Comparison of ENCODE assay signal across 8 cellular contexts in the genomic region with DNA sequence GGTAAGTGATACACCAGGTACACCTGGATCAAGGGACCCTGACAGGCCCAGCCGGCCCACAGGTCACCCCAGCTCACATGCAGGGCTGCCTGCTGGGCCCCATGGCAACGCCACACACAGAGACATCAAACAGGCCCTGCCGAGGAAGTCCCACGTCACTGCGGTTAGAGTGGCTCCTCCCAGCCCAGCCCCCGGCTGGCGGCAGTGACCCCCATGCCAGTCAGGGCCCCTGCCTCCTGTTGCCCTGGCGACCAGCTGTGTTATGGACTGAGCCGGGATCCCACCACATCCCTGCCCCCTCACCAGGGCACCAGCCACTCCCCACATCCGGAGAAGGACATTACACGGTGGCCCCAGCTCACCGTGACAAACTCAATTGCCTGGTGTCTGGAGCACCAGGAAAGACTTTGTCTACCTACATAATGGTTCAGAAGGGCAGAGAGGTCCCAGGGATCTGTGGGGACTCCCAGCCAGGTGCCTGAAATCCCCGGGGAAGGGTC. TPM values are rescaled to one million over a fixed set of nuclear protein-coding genes. Genes with fewer than 3 reads are reported as not detected.
A peak's percentile ranks its signal among the peaks of the same experiment; 100 is the strongest.
DNase-seq lines count a peak whose midpoint lies in the region; ATAC-seq and TF ChIP-seq lines count a peak whose summit lies in the region.

No MANE protein-coding gene starts in this region.

- intact Hi-C loops in CD8-positive, alpha-beta T cell (cut with DNase I, micrococcal nuclease), result loop anchor here (1.0 to 10.0 kb wide), 10 partner anchors 16 to 1056 kb away; partner anchors contain the start of genes JUNB (in 2 of the 2), RFX1 (in 2 of the 2), ADGRE5 (in 1 of the 2) and IER2 (in 1 of the 2)
- intact Hi-C loops in heart right ventricle (cut with DNase I), result loop anchor here in 5 of 10 donors (5.0 to 10.0 kb wide), 3 partner anchors 682 to 694 kb away; partner anchors contain the start of genes IER2 (in 4 of the 5) and STX10 (in 4 of the 5)
- intact Hi-C loops in aorta (cut with DNase I), result loop anchor here (10.0 kb wide), 1 partner anchor 1052 kb away; the partner anchor contains the start of gene JUNB (in 2 of the 2)

- no peaks in the 10 kb centered on the region for H3K9me3 Mint-ChIP-seq in CD8-positive, alpha-beta T cell
- no peaks in the 10 kb centered on the region for H3K9me3 Mint-ChIP-seq in activated naive CD8-positive, alpha-beta T cell treated with anti-CD3 and anti-CD28 coated beads for 36 hours

- peak overlapping the region; percentile 100 for H3K27ac Mint-ChIP-seq in CD8-positive, alpha-beta T cell
- H3K27ac Mint-ChIP-seq in activated naive CD8-positive, alpha-beta T cell treated with anti-CD3 and anti-CD28 coated beads for 36 hours, result peak overlapping the region; percentile 98

- H3K4me1 ChIP-seq in CD8-positive, alpha-beta T cell (ENCODE audit: insufficient read depth, low read length), result peaks cover 67% of the 10 kb centered on the region
- H3K4me1 ChIP-seq in heart right ventricle, result peaks cover 33 to 78% (median 66%) of the 10 kb centered on the region in 9 donors
- H3K4me1 ChIP-seq in aorta (ENCODE audit: control insufficient read depth in 1 of 2, insufficient read depth in 2 of 2, low read length in 2 of 2), result no peaks in the 10 kb centered on the region

- peaks cover 57% of the 10 kb centered on the region for H3K4me1 Mint-ChIP-seq in CD8-positive, alpha-beta T cell (ENCODE audit: low read depth)
- peaks cover 37% of the 10 kb centered on the region for H3K4me1 Mint-ChIP-seq in activated naive CD8-positive, alpha-beta T cell treated with anti-CD3 and anti-CD28 coated beads for 36 hours

- peak; percentile 54 for ATAC-seq in CD8-positive, alpha-beta T cell
- ATAC-seq in GM19395 (IDR thresholded peaks at IDR 0.05; ENCODE audit: unreplicated experiment), result peak; percentile 59
- ATAC-seq in heart right ventricle, result peak; percentile 9 to 66 (median 56)
- ATAC-seq in aorta (ENCODE audit: low FRiP score), result peak; percentile 37

- H3K4me3 Mint-ChIP-seq in CD8-positive, alpha-beta T cell, result peak overlapping the region; percentile 89
- peak overlapping the region; percentile 75 for H3K4me3 Mint-ChIP-seq in activated naive CD8-positive, alpha-beta T cell treated with anti-CD3 and anti-CD28 coated beads for 36 hours

- no peaks in the 10 kb centered on the region for H3K27me3 ChIP-seq in CD8-positive, alpha-beta T cell (ENCODE audit: insufficient read depth, low read length)
- no peaks in the 10 kb centered on the region for H3K27me3 ChIP-seq in heart right ventricle
- H3K27me3 ChIP-seq in aorta (ENCODE audit: control insufficient read depth in 1 of 2, insufficient read depth in 2 of 2, low read length in 1 of 2), result no peaks in the 10 kb centered on the region

- CTCF ChIA-PET in CD8-positive, alpha-beta T cell (lab: Charles Lee), result interaction anchor here (0.8 to 8.4 kb wide), 5 partner anchors 11 to 71 kb away, joined by 3 to 43 read pairs (median 4); no protein-coding TSS in a partner anchor

- 5 to 12% methylated on average over 13 of the region's 13 CpGs for WGBS in heart right ventricle, 2 donors
- 1 to 2% methylated on average over 13 of the region's 13 CpGs for WGBS in aorta, 2 donors

- H3K36me3 ChIP-seq in CD8-positive, alpha-beta T cell (ENCODE audit: insufficient read depth, low read length), result no peaks in the 10 kb centered on the region
- no peaks in the 10 kb centered on the region for H3K36me3 ChIP-seq in heart right ventricle
- no peaks in the 10 kb centered on the region for H3K36me3 ChIP-seq in aorta (ENCODE audit: control insufficient read depth in 1 of 2, insufficient read depth in 2 of 2, low read length in 1 of 2)

- DNase-seq in CD8-positive, alpha-beta T cell, result peak; percentile 90 to 98 (median 97)
- peak; percentile 95 for DNase-seq in HT-29 (ENCODE audit: low spot score)
- DNase-seq in SKM-1 (lab: John Stamatoyannopoulos, UW; ENCODE audit: unreplicated experiment), result peak; percentile 60
- peak; percentile 99 for DNase-seq in activated naive CD8-positive, alpha-beta T cell treated with anti-CD3 and anti-CD28 coated beads for 36 hours
- DNase-seq in heart right ventricle, result peak; percentile 87 to 92
- peak; percentile 65 for DNase-seq in retina
- DNase-seq in aorta, result peak; percentile 96 to 97

- no peaks in the 10 kb centered on the region for H3K36me3 Mint-ChIP-seq in CD8-positive, alpha-beta T cell
- H3K36me3 Mint-ChIP-seq in activated naive CD8-positive, alpha-beta T cell treated with anti-CD3 and anti-CD28 coated beads for 36 hours, result peaks cover 5% of the 10 kb centered on the region

- peak overlapping the region; percentile 68 for H3K4me3 ChIP-seq in CD8-positive, alpha-beta T cell (ENCODE audit: low read depth, low read length)
- H3K4me3 ChIP-seq in heart right ventricle (peak overlapping the region in 9 of 10 donors; percentile 37 to 64 (median 58)), aorta (ENCODE audit: low read length in 2 of 2) (no peak overlapping the region)

- POLR2A ChIA-PET in CD8-positive, alpha-beta T cell (lab: Charles Lee), result interaction anchor here (0.7 to 2.5 kb wide), 8 partner anchors 9 to 99 kb away, joined by 3 to 19 read pairs (median 8); partner anchors contain the start of genes MRI1 and ZSWIM4

- no peaks in the 10 kb centered on the region for H3K9me3 ChIP-seq in CD8-positive, alpha-beta T cell (ENCODE audit: low read length)
- H3K9me3 ChIP-seq in heart right ventricle, result no peaks in the 10 kb centered on the region
- H3K9me3 ChIP-seq in aorta (ENCODE audit: control insufficient read depth, low read length), result no peaks in the 10 kb centered on the region

- H3K27me3 Mint-ChIP-seq in CD8-positive, alpha-beta T cell (ENCODE audit: low read depth), result no peaks in the 10 kb centered on the region
- no peaks in the 10 kb centered on the region for H3K27me3 Mint-ChIP-seq in activated naive CD8-positive, alpha-beta T cell treated with anti-CD3 and anti-CD28 coated beads for 36 hours

- no peak for TF ChIP-seq CTCF in CD8-positive, alpha-beta T cell (IDR thresholded peaks at IDR 0.05)
- no peak for TF ChIP-seq CTCF in heart right ventricle (IDR thresholded peaks at IDR 0.05)

- H3K27ac ChIP-seq in CD8-positive, alpha-beta T cell (ENCODE audit: low read depth, low read length), result peak overlapping the region; percentile 98
- H3K27ac ChIP-seq in heart right ventricle, result peak overlapping the region; percentile 92 to 100 (median 99)
- peak overlapping the region; percentile 99 to 100 for H3K27ac ChIP-seq in aorta (ENCODE audit: low read depth in 1 of 2, low read length in 2 of 2)

RNA-seq across cellular contexts. Expression of gene NANOS3, which starts 30.4 kb away (rescaled TPM):
- not detected for total RNA-seq in CD8-positive, alpha-beta T cell
- not detected in 2 replicates for total RNA-seq in HT-29 (2014; rRNA removed; shearing (Covaris generic))
- total RNA-seq in activated naive CD8-positive, alpha-beta T cell treated with anti-CD3 and anti-CD28 coated beads for 36 hours, result under 1 TPM; 0.70 to 0.80 TPM
- 1 to 10 TPM in 3 of 10 donors, under 1 TPM in 3, not detected in 4; 0.37 to 1.5 (median 0.98) TPM for total RNA-seq in heart right ventricle
- polyA plus RNA-seq in heart right ventricle, result 1 to 10 TPM in 1 of 2 donors, under 1 TPM in 1; 0.41 to 2.9 TPM
- 1 to 10 TPM in 1 of 2 donors, not detected in 1; 1.0 TPM for total RNA-seq in aorta
- 1 to 10 TPM in 1 of 2 donors, not detected in 1; 2.5 TPM for polyA plus RNA-seq in aorta

RNA-seq across cellular contexts. Expression of gene ZSWIM4, which starts 51.3 kb away (rescaled TPM):
- total RNA-seq in CD8-positive, alpha-beta T cell, result 1 to 10 TPM; 4.1 to 5.0 TPM
- total RNA-seq in HT-29 (2014; rRNA removed; shearing (Covaris generic)), result 4.3 and 4.4 TPM in 2 replicates
- 1 to 10 TPM; 4.3 to 4.4 TPM for total RNA-seq in activated naive CD8-positive, alpha-beta T cell treated with anti-CD3 and anti-CD28 coated beads for 36 hours
- total RNA-seq in heart right ventricle, result 1 to 10 TPM; 2.1 to 7.1 (median 3.0) TPM
- polyA plus RNA-seq in heart right ventricle, result 1 to 10 TPM; 1.2 to 1.5 TPM
- 10 to 100 TPM; 11.2 to 12.1 TPM for total RNA-seq in aorta
- 1 to 10 TPM; 2.5 to 3.1 TPM for polyA plus RNA-seq in aorta

RNA-seq across cellular contexts. Expression of gene BRME1, which starts 59.3 kb away (rescaled TPM):
- total RNA-seq in CD8-positive, alpha-beta T cell, result 1 to 10 TPM; 1.0 to 1.2 TPM
- 2.2 and 3.9 TPM in 2 replicates for total RNA-seq in HT-29 (2014; rRNA removed; shearing (Covaris generic))
- 1 to 10 TPM; 6.9 to 7.3 TPM for total RNA-seq in activated naive CD8-positive, alpha-beta T cell treated with anti-CD3 and anti-CD28 coated beads for 36 hours
- total RNA-seq in heart right ventricle, result under 1 TPM in 8 of 10 donors, not detected in 2; 0.19 to 0.88 (median 0.63) TPM
- 1 to 10 TPM in 1 of 2 donors, under 1 TPM in 1; 0.38 to 2.0 TPM for polyA plus RNA-seq in heart right ventricle
- total RNA-seq in aorta, result 1 to 10 TPM; 2.0 to 2.3 TPM
- 1 to 10 TPM; 1.8 to 3.1 TPM for polyA plus RNA-seq in aorta

RNA-seq across cellular contexts. Expression of gene CC2D1A, which starts 59.4 kb away (rescaled TPM):
- total RNA-seq in CD8-positive, alpha-beta T cell, result 10 to 100 TPM; 11.3 to 16.0 TPM
- total RNA-seq in HT-29 (2014; rRNA removed; shearing (Covaris generic)), result 36.0 and 39.6 TPM in 2 replicates
- 10 to 100 TPM; 24.4 to 25.0 TPM for total RNA-seq in activated naive CD8-positive, alpha-beta T cell treated with anti-CD3 and anti-CD28 coated beads for 36 hours
- total RNA-seq in heart right ventricle (10 to 100 TPM; 13.2 to 30.2 (median 19.0) TPM), aorta (10 to 100 TPM; 26.9 to 37.2 TPM)
- polyA plus RNA-seq in heart right ventricle (10 to 100 TPM; 16.5 to 49.8 TPM), aorta (10 to 100 TPM; 22.3 to 67.6 TPM)

Comparison
In these comparisons a context has a peak if more than half of its experiments do, and no peak if none do; other contexts are left out.
1. H3K4me3 ChIP-seq: peak in CD8-positive, alpha-beta T cell (single experiment) and heart right ventricle (9 of 10); none in aorta (0 of 2).
2. Peak in every context shown above with its lines, with median percentiles within 50 percentile points of each other: ATAC-seq, DNase-seq and H3K27ac ChIP-seq.